In the genomic region with DNA sequence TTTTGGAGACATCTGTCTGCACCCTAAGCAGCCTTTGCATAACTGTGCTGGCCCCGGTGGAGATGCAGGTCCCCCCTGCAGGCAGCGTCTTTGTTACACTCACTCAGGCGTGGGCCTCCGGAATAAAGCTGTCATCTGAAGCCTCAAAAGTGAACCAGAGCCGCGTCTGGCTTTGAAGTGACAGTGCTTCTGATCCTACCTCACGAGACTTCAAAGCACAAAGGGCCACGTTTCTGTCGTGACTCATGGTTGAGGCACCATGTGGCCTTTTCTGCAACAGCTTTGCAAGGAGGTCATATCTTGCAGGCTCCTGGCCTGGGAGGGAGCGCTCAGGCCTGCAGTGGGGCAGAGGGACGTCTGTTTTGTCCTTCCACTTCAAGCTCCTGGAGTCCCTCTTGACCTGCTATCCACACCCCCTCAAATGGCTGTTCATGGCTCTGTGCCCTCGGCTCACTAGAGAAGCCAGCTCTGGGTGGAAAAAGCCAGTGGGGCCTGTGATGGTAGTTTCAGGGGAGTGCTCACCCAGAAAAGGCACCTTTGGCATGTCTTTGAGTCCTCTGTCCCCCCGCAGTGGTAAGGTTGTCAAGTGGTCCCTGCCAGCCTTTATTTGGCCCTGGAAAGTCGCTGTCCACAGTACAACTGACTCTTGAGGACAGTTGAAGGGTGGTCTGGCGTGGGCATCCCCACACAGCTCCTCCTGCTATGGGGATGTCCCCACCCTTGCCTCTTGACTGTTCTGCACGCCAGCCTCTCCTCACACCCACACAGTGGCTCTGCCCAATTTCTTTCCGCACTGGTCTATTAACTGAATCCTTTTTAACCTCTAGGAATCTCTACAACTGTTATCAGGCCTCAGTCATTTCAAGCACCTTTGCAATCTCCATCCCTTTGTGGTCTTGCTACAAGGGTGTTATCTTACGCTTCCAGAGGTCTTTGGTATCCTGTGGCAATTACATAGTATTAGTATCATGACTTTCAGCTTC, we compare ENCODE assay signal across 1 cellular context.
TF ChIP-seq lines count a peak whose summit lies in the region.

No MANE protein-coding gene starts in this region.

TF ChIP-seq in K562, 482 proteins besides CTCF, POLR2A, EP300 and RAD21 (continued from another document and continues in another):
- TF ChIP-seq SP1 (CRISPR knock-in tag; IDR thresholded peaks at IDR 0.05), result no peak
- 0 out of 2 replicates have a peak, but pooled peaks have one; percentile 33 for TF ChIP-seq ZBED1 (IDR thresholded peaks at IDR 0.05)
- TF ChIP-seq, protein P1, sequence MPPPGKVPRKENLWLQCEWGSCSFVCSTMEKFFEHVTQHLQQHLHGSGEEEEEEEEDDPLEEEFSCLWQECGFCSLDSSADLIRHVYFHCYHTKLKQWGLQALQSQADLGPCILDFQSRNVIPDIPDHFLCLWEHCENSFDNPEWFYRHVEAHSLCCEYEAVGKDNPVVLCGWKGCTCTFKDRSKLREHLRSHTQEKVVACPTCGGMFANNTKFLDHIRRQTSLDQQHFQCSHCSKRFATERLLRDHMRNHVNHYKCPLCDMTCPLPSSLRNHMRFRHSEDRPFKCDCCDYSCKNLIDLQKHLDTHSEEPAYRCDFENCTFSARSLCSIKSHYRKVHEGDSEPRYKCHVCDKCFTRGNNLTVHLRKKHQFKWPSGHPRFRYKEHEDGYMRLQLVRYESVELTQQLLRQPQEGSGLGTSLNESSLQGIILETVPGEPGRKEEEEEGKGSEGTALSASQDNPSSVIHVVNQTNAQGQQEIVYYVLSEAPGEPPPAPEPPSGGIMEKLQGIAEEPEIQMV (tag; conservative IDR thresholded peaks at IDR 0.05; ENCODE audit: low read depth), result no peak
- TF ChIP-seq BCOR (IDR thresholded peaks at IDR 0.05), result no peak
- peak; percentile 37; the same call in 1 of the 2 replicates for TF ChIP-seq JUN (IDR thresholded peaks at IDR 0.05; ENCODE audit: borderline replicate concordance, low read depth, low read length)
- no peak for TF ChIP-seq JUN (CRISPR knock-in tag; IDR thresholded peaks at IDR 0.05; ENCODE audit: borderline replicate concordance)
- TF ChIP-seq SOX6 (IDR thresholded peaks at IDR 0.05), result peak; percentile 70
- TF ChIP-seq HDAC2 (IDR thresholded peaks at IDR 0.05), result peak; percentile 38; the same call in 1 of the 2 replicates
- TF ChIP-seq PHF20 (IDR thresholded peaks at IDR 0.05; ENCODE audit: partially characterized antibody), result no peak
- TF ChIP-seq, protein P2, sequence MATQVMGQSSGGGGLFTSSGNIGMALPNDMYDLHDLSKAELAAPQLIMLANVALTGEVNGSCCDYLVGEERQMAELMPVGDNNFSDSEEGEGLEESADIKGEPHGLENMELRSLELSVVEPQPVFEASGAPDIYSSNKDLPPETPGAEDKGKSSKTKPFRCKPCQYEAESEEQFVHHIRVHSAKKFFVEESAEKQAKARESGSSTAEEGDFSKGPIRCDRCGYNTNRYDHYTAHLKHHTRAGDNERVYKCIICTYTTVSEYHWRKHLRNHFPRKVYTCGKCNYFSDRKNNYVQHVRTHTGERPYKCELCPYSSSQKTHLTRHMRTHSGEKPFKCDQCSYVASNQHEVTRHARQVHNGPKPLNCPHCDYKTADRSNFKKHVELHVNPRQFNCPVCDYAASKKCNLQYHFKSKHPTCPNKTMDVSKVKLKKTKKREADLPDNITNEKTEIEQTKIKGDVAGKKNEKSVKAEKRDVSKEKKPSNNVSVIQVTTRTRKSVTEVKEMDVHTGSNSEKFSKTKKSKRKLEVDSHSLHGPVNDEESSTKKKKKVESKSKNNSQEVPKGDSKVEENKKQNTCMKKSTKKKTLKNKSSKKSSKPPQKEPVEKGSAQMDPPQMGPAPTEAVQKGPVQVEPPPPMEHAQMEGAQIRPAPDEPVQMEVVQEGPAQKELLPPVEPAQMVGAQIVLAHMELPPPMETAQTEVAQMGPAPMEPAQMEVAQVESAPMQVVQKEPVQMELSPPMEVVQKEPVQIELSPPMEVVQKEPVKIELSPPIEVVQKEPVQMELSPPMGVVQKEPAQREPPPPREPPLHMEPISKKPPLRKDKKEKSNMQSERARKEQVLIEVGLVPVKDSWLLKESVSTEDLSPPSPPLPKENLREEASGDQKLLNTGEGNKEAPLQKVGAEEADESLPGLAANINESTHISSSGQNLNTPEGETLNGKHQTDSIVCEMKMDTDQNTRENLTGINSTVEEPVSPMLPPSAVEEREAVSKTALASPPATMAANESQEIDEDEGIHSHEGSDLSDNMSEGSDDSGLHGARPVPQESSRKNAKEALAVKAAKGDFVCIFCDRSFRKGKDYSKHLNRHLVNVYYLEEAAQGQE (CRISPR knock-in tag; IDR thresholded peaks at IDR 0.05; ENCODE audit: low read depth), result no peak
- no peak for TF ChIP-seq NCOA2 (IDR thresholded peaks at IDR 0.05; ENCODE audit: partially characterized antibody in 2 of 2)
- TF ChIP-seq, protein P3, sequence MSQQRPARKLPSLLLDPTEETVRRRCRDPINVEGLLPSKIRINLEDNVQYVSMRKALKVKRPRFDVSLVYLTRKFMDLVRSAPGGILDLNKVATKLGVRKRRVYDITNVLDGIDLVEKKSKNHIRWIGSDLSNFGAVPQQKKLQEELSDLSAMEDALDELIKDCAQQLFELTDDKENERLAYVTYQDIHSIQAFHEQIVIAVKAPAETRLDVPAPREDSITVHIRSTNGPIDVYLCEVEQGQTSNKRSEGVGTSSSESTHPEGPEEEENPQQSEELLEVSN (IDR thresholded peaks at IDR 0.05; ENCODE audit: borderline replicate concordance in 1 of 2, extremely low read depth in 1 of 2, insufficient read depth in 1 of 2, insufficient read length in 1 of 2, low read depth in 1 of 2, low read length in 1 of 2, poor library complexity in 1 of 2, severe bottlenecking in 1 of 2), result peak; percentile 38 to 74
- TF ChIP-seq, protein P4, sequence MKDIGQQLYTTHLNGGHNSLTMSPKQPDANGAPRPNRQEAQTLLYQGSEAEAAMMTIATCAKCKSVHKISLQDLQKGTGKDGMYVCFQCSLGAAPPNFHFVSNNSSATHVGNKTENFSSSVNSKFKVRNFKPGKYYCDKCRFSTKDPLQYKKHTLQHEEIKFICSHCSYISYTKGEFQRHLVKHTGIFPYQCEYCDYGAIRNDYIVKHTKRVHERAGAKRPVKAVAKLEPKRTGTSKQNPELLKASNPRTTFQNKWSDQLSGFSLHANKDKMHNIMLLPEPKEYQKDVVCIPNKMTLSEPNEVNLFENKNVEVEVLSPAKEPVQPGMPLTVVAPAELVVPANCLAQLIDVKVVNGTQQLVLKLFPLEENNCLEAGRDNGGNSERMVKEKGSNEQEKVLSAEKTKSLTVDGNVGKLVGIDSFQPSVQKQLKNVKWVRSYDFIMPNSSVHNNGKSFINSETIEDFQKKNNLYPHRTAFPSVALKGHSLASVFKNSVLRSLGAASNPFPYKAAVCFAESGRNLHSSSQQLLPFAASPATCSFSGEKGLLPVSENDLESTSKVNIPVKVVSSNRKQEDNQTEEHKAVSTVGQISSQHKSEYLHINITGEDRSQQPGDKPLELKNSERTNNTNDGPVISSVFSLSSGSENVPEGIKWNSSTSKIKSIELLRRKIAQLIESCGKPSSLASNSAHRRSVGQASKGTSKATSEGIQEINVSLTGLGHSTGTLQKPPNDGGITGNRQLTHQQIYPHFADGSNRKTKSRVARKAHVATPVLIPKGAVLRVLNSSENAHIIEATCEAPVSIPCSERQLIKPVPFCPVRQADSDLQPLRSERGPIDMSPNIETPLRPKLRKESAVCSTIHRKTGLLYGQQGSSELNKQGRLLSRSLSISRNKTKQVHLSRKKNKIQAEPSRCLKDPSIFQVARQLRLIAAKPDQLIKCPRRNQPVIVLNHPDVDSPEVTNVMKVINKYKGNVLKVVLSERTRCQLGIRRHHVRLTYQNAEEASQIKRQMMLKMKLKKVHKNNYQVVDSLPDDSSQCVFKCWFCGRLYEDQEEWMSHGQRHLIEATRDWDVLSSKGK (CRISPR knock-in tag; IDR thresholded peaks at IDR 0.05), result no peak
- TF ChIP-seq, protein P5, sequence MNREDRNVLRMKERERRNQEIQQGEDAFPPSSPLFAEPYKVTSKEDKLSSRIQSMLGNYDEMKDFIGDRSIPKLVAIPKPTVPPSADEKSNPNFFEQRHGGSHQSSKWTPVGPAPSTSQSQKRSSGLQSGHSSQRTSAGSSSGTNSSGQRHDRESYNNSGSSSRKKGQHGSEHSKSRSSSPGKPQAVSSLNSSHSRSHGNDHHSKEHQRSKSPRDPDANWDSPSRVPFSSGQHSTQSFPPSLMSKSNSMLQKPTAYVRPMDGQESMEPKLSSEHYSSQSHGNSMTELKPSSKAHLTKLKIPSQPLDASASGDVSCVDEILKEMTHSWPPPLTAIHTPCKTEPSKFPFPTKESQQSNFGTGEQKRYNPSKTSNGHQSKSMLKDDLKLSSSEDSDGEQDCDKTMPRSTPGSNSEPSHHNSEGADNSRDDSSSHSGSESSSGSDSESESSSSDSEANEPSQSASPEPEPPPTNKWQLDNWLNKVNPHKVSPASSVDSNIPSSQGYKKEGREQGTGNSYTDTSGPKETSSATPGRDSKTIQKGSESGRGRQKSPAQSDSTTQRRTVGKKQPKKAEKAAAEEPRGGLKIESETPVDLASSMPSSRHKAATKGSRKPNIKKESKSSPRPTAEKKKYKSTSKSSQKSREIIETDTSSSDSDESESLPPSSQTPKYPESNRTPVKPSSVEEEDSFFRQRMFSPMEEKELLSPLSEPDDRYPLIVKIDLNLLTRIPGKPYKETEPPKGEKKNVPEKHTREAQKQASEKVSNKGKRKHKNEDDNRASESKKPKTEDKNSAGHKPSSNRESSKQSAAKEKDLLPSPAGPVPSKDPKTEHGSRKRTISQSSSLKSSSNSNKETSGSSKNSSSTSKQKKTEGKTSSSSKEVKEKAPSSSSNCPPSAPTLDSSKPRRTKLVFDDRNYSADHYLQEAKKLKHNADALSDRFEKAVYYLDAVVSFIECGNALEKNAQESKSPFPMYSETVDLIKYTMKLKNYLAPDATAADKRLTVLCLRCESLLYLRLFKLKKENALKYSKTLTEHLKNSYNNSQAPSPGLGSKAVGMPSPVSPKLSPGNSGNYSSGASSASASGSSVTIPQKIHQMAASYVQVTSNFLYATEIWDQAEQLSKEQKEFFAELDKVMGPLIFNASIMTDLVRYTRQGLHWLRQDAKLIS (CRISPR knock-in tag; IDR thresholded peaks at IDR 0.05), result no peak
- TF ChIP-seq SAFB2 (IDR thresholded peaks at IDR 0.05; ENCODE audit: borderline replicate concordance, low read depth, low read length, severe bottlenecking), result no peak
- TF ChIP-seq, protein P6, sequence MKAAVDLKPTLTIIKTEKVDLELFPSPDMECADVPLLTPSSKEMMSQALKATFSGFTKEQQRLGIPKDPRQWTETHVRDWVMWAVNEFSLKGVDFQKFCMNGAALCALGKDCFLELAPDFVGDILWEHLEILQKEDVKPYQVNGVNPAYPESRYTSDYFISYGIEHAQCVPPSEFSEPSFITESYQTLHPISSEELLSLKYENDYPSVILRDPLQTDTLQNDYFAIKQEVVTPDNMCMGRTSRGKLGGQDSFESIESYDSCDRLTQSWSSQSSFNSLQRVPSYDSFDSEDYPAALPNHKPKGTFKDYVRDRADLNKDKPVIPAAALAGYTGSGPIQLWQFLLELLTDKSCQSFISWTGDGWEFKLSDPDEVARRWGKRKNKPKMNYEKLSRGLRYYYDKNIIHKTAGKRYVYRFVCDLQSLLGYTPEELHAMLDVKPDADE (conservative IDR thresholded peaks at IDR 0.05; ENCODE audit: control insufficient read depth, low read depth, low read length), result no peak
- TF ChIP-seq, protein P7, sequence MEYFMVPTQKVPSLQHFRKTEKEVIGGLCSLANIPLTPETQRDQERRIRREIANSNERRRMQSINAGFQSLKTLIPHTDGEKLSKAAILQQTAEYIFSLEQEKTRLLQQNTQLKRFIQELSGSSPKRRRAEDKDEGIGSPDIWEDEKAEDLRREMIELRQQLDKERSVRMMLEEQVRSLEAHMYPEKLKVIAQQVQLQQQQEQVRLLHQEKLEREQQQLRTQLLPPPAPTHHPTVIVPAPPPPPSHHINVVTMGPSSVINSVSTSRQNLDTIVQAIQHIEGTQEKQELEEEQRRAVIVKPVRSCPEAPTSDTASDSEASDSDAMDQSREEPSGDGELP (CRISPR knock-in tag; IDR thresholded peaks at IDR 0.05; ENCODE audit: borderline replicate concordance), result 0 out of 2 replicates have a peak, but pooled peaks have one; percentile 14
- no peak for TF ChIP-seq ZSCAN32 (CRISPR knock-in tag; IDR thresholded peaks at IDR 0.05)
- TF ChIP-seq SMARCE1 (IDR thresholded peaks at IDR 0.05), result no peak
- no peak for TF ChIP-seq ESRRB (CRISPR knock-in tag; IDR thresholded peaks at IDR 0.05; ENCODE audit: borderline replicate concordance)
- no peak for TF ChIP-seq SNIP1 (IDR thresholded peaks at IDR 0.05; ENCODE audit: low read depth)
- TF ChIP-seq KLF16 (IDR thresholded peaks at IDR 0.05), result peak; percentile 58; the same call in 1 of the 2 replicates
- TF ChIP-seq TCF3 (CRISPR knock-in tag; IDR thresholded peaks at IDR 0.05), result peak; percentile 85
- TF ChIP-seq, protein P8, sequence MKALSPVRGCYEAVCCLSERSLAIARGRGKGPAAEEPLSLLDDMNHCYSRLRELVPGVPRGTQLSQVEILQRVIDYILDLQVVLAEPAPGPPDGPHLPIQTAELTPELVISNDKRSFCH (CRISPR knock-in tag; IDR thresholded peaks at IDR 0.05), result no peak
- TF ChIP-seq, protein P8 (tag; IDR thresholded peaks at IDR 0.05), result no peak
- TF ChIP-seq ARID1B (IDR thresholded peaks at IDR 0.05), result peak; percentile 81
- TF ChIP-seq FOXJ3 (CRISPR knock-in tag; IDR thresholded peaks at IDR 0.05), result no peak
- TF ChIP-seq, protein P9, sequence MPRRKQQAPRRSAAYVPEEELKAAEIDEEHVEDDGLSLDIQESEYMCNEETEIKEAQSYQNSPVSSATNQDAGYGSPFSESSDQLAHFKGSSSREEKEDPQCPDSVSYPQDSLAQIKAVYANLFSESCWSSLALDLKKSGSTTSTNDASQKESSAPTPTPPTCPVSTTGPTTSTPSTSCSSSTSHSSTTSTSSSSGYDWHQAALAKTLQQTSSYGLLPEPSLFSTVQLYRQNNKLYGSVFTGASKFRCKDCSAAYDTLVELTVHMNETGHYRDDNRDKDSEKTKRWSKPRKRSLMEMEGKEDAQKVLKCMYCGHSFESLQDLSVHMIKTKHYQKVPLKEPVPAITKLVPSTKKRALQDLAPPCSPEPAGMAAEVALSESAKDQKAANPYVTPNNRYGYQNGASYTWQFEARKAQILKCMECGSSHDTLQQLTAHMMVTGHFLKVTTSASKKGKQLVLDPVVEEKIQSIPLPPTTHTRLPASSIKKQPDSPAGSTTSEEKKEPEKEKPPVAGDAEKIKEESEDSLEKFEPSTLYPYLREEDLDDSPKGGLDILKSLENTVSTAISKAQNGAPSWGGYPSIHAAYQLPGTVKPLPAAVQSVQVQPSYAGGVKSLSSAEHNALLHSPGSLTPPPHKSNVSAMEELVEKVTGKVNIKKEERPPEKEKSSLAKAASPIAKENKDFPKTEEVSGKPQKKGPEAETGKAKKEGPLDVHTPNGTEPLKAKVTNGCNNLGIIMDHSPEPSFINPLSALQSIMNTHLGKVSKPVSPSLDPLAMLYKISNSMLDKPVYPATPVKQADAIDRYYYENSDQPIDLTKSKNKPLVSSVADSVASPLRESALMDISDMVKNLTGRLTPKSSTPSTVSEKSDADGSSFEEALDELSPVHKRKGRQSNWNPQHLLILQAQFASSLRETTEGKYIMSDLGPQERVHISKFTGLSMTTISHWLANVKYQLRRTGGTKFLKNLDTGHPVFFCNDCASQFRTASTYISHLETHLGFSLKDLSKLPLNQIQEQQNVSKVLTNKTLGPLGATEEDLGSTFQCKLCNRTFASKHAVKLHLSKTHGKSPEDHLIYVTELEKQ (CRISPR knock-in tag; IDR thresholded peaks at IDR 0.05), result no peak
- no peak for TF ChIP-seq TRIM28 (IDR thresholded peaks at IDR 0.05)
- no peak for TF ChIP-seq E2F3 (CRISPR knock-in tag; IDR thresholded peaks at IDR 0.05)
- no peak for TF ChIP-seq ZNF140 (CRISPR knock-in tag; IDR thresholded peaks at IDR 0.05)
